Comparison of ENCODE assay signal across 1 cellular context in genomic region chr12:79560165-79560889, GRCh38.
TF ChIP-seq lines count a peak whose summit lies in the region.

No MANE protein-coding gene starts in this region.

TF ChIP-seq in IMR-90, 13 proteins besides CTCF, POLR2A, EP300 and RAD21 (continued from another document):
- TF ChIP-seq RCOR1 (IDR thresholded peaks at IDR 0.05; ENCODE audit: insufficient replicate concordance, low read length): no peak
- TF ChIP-seq SMC3 (IDR thresholded peaks at IDR 0.05; ENCODE audit: low read depth, low read length): no peak
- TF ChIP-seq CHD1 (IDR thresholded peaks at IDR 0.05; ENCODE audit: low read depth, low read length): no peak
- TF ChIP-seq NFE2L2 (IDR thresholded peaks at IDR 0.05; ENCODE audit: low read depth, low read length): no peak
- TF ChIP-seq MAFK (IDR thresholded peaks at IDR 0.05; ENCODE audit: low read depth, low read length): no peak
- TF ChIP-seq MXI1 (IDR thresholded peaks at IDR 0.05; ENCODE audit: borderline replicate concordance, low read depth, low read length): no peak
- TF ChIP-seq MAZ (IDR thresholded peaks at IDR 0.05; ENCODE audit: borderline replicate concordance, low read depth, low read length): no peak
- TF ChIP-seq ELK1 (IDR thresholded peaks at IDR 0.05; ENCODE audit: borderline replicate concordance, low read depth, low read length): no peak
- TF ChIP-seq CEBPB (IDR thresholded peaks at IDR 0.05; ENCODE audit: low read depth, low read length): no peak
- TF ChIP-seq BHLHE40 (IDR thresholded peaks at IDR 0.05; ENCODE audit: low read depth, low read length): no peak
